Comparison of ENCODE assay signal across 9 cellular contexts in the genomic region with DNA sequence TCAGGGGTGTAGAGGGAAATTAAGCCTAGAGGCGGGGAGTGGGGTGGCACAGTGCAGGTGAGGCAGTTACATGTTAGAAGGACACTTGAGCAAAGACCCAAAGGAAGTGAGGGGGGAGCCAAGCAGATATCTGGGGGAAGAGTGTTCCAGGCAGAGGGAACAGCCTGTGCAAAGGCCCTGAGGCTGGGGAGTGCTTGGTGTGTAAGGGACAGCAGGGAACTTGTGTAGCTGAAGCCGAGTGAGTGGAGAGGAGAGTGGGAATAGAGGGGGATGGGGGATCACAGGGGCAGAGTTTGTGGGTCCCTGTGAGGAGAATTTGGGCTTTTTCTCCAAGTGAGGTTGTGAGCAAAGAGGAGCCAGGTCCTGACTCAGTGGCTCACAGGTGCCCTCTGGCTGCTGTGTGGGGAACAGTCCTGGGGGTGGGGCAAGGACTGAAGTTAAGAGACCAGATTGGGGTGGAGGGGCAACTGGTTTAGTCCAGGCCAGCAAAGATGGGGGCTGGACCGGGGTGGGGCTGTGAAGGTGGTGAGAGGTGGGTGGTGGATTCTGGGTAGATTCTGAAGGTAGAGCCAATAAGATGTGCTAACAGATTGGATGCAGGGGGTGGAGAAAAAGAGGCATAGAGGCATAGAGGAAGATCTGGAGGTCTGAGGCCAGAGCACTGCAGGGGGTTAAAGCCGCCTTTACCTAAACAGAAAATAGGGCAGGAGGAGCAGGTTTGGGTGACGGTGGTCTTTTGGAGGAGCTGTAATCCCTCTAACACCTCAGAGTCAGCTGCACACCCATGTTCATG.
DNase-seq lines count a peak whose midpoint lies in the region; ATAC-seq and TF ChIP-seq lines count a peak whose summit lies in the region.
"Had no signal": no experiment of that assay in that cellular context is flagged by ENCODE, and none has a peak within 500 bp of the region (broad histone marks: within the 10 kb centered on the region; RNA-seq: fewer than 3 reads in every experiment).

No MANE protein-coding gene starts in this region.

- no peaks in the 10 kb centered on the region for H3K27me3 ChIP-seq in Karpas-422 (ENCODE audit: low read length)
- H3K27me3 ChIP-seq in dorsolateral prefrontal cortex, result no peaks in the 10 kb centered on the region
- peaks cover 0 to 4% of the 10 kb centered on the region in 2 donors for H3K27me3 ChIP-seq in naive thymus-derived CD4-positive, alpha-beta T cell (ENCODE audit: control insufficient read depth in 2 of 2, insufficient read depth in 2 of 2, low read length in 2 of 2)
- H3K27me3 ChIP-seq in tibial artery, result no peaks in the 10 kb centered on the region

- POLR2A ChIA-PET in naive thymus-derived CD4-positive, alpha-beta T cell (lab: Charles Lee), result no interaction called here

- H3K27me3 Mint-ChIP-seq in naive thymus-derived CD4-positive, alpha-beta T cell, result peaks cover 0 to 31% (median 26%) of the 10 kb centered on the region in 5 donors

- H3K4me1 ChIP-seq in Karpas-422 (ENCODE audit: low read length) (no peaks in the 10 kb centered on the region), tibial artery (no peaks in the 10 kb centered on the region)
- H3K4me1 ChIP-seq in naive thymus-derived CD4-positive, alpha-beta T cell (ENCODE audit: control insufficient read depth in 2 of 2, insufficient read depth in 2 of 2, low read length in 2 of 2), result no peaks in the 10 kb centered on the region

- H2AFZ ChIP-seq in Karpas-422 (ENCODE audit: low read length), result no peak overlapping the region

- peaks cover 0 to 5% (median 0%) of the 10 kb centered on the region in 5 donors for H3K36me3 Mint-ChIP-seq in naive thymus-derived CD4-positive, alpha-beta T cell
- H3K36me3 Mint-ChIP-seq: activated naive CD4-positive, alpha-beta T cell treated with anti-CD3 and anti-CD28 coated beads, Interleukin-2, amount 50 U/mL, for 24 hours had no signal

- TF ChIP-seq CTCF in dorsolateral prefrontal cortex (IDR thresholded peaks at IDR 0.05 in 54 of 56, conservative IDR thresholded peaks at IDR 0.05 in 2 of 56; ENCODE audit: low read depth in 1 of 56, partially characterized antibody in 56 of 56) (peak in 54 of 56 donors; percentile 17 to 70 (median 56)), tibial artery (IDR thresholded peaks at IDR 0.05) (peak; percentile 55 to 66)

- no peaks in the 10 kb centered on the region for H4K20me1 ChIP-seq in Karpas-422 (ENCODE audit: insufficient read depth, low read depth, low read length)

- peak; percentile 47 for DNase-seq in ELF-1 (ENCODE audit: low read depth, low spot score)
- peak; percentile 82 for DNase-seq in Karpas-422
- DNase-seq in activated CD4-positive, CD25-positive, alpha-beta regulatory T cell treated with anti-CD3 and anti-CD28 coated beads, Interleukin-2, amount 50 U/mL, for 72 hours, result peak; percentile 60
- DNase-seq in dorsolateral prefrontal cortex, result peak in 8 of 10 donors; percentile 36 to 66 (median 52)
- peak; percentile 5 to 39 (median 26) for DNase-seq in naive thymus-derived CD4-positive, alpha-beta T cell
- DNase-seq in tibial artery, result peak in 1 of 2 donors; percentile 32
- DNase-seq in epidermal melanocyte (ENCODE audit: insufficient read length, low spot score), result no peak

- intact Hi-C loops in dorsolateral prefrontal cortex (cut with DNase I), result loop anchor here in 1 of 2 donors (5.0 kb wide), 1 partner anchor 154 kb away; no protein-coding TSS in a partner anchor
- intact Hi-C loops in naive thymus-derived CD4-positive, alpha-beta T cell (cut with micrococcal nuclease), result loop anchor here (1.0 to 10.0 kb wide), 2 partner anchors 154 to 236 kb away; no protein-coding TSS in a partner anchor
- intact Hi-C loops in tibial artery (cut with DNase I; ENCODE audit: low total_unique reads), result loop anchor here (5.0 kb wide), 1 partner anchor 154 kb away; no protein-coding TSS in a partner anchor

- H3K4me3 ChIP-seq in Karpas-422 (ENCODE audit: low read length), result no peak overlapping the region
- no peak overlapping the region for H3K4me3 ChIP-seq in dorsolateral prefrontal cortex
- no peak overlapping the region for H3K4me3 ChIP-seq in naive thymus-derived CD4-positive, alpha-beta T cell (ENCODE audit: low read length)
- no peak overlapping the region for H3K4me3 ChIP-seq in tibial artery

- no peaks in the 10 kb centered on the region for H3K79me2 ChIP-seq in Karpas-422 (ENCODE audit: low read length)

- H3K9ac ChIP-seq in Karpas-422 (ENCODE audit: low read length), result no peak overlapping the region

- H3K9me3 ChIP-seq in Karpas-422 (ENCODE audit: low read length), result no peaks in the 10 kb centered on the region
- H3K9me3 ChIP-seq in naive thymus-derived CD4-positive, alpha-beta T cell (ENCODE audit: control insufficient read depth in 2 of 3, low read length in 3 of 3), result peaks cover 0 to 8% (median 0%) of the 10 kb centered on the region in 3 experiments
- H3K9me3 ChIP-seq in tibial artery, result peaks cover 0 to 4% (median 2%) of the 10 kb centered on the region in 3 donors

- H3K4me3 Mint-ChIP-seq in naive thymus-derived CD4-positive, alpha-beta T cell, result no peak overlapping the region
- H3K4me3 Mint-ChIP-seq: activated naive CD4-positive, alpha-beta T cell treated with anti-CD3 and anti-CD28 coated beads, Interleukin-2, amount 50 U/mL, for 24 hours had no signal

- no peak overlapping the region for H3K4me2 ChIP-seq in Karpas-422 (ENCODE audit: low read depth, low read length, poor library complexity, severe bottlenecking)

- peak; percentile 57 for ATAC-seq in naive thymus-derived CD4-positive, alpha-beta T cell
- ATAC-seq in GM19035 (IDR thresholded peaks at IDR 0.05; ENCODE audit: unreplicated experiment), result no peak

- H3K9me3 Mint-ChIP-seq in naive thymus-derived CD4-positive, alpha-beta T cell, result peaks cover 0 to 11% (median 6%) of the 10 kb centered on the region in 11 donors
- H3K9me3 Mint-ChIP-seq: activated naive CD4-positive, alpha-beta T cell treated with anti-CD3 and anti-CD28 coated beads, Interleukin-2, amount 50 U/mL, for 24 hours had no signal

- no peaks in the 10 kb centered on the region for H3K4me1 Mint-ChIP-seq in naive thymus-derived CD4-positive, alpha-beta T cell
- H3K4me1 Mint-ChIP-seq: activated naive CD4-positive, alpha-beta T cell treated with anti-CD3 and anti-CD28 coated beads, Interleukin-2, amount 50 U/mL, for 24 hours had no signal

- CTCF ChIA-PET in naive thymus-derived CD4-positive, alpha-beta T cell (lab: Charles Lee), result interaction anchor here (0.7 to 0.9 kb wide), 2 partner anchors 153 kb away, joined by 5 to 6 read pairs; no protein-coding TSS in a partner anchor

- H3K36me3 ChIP-seq in Karpas-422 (ENCODE audit: insufficient read depth, low read length) (no peaks in the 10 kb centered on the region), tibial artery (no peaks in the 10 kb centered on the region)
- no peaks in the 10 kb centered on the region for H3K36me3 ChIP-seq in naive thymus-derived CD4-positive, alpha-beta T cell (ENCODE audit: control insufficient read depth in 2 of 3, insufficient read depth in 3 of 3, low read length in 3 of 3)

- no peaks in the 10 kb centered on the region for H3K9me2 ChIP-seq in Karpas-422 (replicated peaks; ENCODE audit: insufficient read depth, low read length)

- peak overlapping the region in 1 of 9 donors; percentile 80 for H3K27ac Mint-ChIP-seq in naive thymus-derived CD4-positive, alpha-beta T cell
- H3K27ac Mint-ChIP-seq: activated naive CD4-positive, alpha-beta T cell treated with anti-CD3 and anti-CD28 coated beads, Interleukin-2, amount 50 U/mL, for 24 hours had no signal

- H3K27ac ChIP-seq in Karpas-422 (ENCODE audit: low read length) (no peak overlapping the region), dorsolateral prefrontal cortex (peak overlapping the region in 23 of 59 donors; percentile 12 to 93 (median 60)), tibial artery (no peak overlapping the region)
- H3K27ac ChIP-seq in naive thymus-derived CD4-positive, alpha-beta T cell (ENCODE audit: low read depth, low read length), result no peak overlapping the region
